In genomic region chr12:70327541-70327940, GRCh38 we compare ENCODE assay signal across 1 cellular context.
TF ChIP-seq lines count a peak whose summit lies in the region.

No MANE protein-coding gene starts in this region.

TF ChIP-seq in GM23338, 12 proteins besides CTCF, POLR2A, EP300 and RAD21 (continued from another document):
- TF ChIP-seq, protein P1, sequence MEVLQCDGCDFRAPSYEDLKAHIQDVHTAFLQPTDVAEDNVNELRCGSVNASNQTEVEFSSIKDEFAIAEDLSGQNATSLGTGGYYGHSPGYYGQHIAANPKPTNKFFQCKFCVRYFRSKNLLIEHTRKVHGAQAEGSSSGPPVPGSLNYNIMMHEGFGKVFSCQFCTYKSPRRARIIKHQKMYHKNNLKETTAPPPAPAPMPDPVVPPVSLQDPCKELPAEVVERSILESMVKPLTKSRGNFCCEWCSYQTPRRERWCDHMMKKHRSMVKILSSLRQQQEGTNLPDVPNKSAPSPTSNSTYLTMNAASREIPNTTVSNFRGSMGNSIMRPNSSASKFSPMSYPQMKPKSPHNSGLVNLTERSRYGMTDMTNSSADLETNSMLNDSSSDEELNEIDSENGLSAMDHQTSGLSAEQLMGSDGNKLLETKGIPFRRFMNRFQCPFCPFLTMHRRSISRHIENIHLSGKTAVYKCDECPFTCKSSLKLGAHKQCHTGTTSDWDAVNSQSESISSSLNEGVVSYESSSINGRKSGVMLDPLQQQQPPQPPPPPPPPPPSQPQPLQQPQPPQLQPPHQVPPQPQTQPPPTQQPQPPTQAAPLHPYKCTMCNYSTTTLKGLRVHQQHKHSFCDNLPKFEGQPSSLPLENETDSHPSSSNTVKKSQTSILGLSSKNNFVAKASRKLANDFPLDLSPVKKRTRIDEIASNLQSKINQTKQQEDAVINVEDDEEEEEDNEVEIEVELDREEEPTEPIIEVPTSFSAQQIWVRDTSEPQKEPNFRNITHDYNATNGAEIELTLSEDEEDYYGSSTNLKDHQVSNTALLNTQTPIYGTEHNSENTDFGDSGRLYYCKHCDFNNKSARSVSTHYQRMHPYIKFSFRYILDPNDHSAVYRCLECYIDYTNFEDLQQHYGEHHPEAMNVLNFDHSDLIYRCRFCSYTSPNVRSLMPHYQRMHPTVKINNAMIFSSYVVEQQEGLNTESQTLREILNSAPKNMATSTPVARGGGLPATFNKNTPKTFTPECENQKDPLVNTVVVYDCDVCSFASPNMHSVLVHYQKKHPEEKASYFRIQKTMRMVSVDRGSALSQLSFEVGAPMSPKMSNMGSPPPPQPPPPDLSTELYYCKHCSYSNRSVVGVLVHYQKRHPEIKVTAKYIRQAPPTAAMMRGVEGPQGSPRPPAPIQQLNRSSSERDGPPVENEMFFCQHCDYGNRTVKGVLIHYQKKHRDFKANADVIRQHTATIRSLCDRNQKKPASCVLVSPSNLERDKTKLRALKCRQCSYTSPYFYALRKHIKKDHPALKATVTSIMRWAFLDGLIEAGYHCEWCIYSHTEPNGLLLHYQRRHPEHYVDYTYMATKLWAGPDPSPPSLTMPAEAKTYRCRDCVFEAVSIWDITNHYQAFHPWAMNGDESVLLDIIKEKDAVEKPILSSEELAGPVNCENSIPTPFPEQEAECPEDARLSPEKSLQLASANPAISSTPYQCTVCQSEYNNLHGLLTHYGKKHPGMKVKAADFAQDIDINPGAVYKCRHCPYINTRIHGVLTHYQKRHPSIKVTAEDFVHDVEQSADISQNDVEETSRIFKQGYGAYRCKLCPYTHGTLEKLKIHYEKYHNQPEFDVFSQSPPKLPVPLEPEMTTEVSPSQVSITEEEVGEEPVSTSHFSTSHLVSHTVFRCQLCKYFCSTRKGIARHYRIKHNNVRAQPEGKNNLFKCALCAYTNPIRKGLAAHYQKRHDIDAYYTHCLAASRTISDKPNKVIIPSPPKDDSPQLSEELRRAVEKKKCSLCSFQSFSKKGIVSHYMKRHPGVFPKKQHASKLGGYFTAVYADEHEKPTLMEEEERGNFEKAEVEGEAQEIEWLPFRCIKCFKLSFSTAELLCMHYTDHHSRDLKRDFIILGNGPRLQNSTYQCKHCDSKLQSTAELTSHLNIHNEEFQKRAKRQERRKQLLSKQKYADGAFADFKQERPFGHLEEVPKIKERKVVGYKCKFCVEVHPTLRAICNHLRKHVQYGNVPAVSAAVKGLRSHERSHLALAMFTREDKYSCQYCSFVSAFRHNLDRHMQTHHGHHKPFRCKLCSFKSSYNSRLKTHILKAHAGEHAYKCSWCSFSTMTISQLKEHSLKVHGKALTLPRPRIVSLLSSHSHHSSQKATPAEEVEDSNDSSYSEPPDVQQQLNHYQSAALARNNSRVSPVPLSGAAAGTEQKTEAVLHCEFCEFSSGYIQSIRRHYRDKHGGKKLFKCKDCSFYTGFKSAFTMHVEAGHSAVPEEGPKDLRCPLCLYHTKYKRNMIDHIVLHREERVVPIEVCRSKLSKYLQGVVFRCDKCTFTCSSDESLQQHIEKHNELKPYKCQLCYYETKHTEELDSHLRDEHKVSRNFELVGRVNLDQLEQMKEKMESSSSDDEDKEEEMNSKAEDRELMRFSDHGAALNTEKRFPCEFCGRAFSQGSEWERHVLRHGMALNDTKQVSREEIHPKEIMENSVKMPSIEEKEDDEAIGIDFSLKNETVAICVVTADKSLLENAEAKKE (CRISPR knock-in tag; IDR thresholded peaks at IDR 0.05): no peak
- no peak for TF ChIP-seq REST (IDR thresholded peaks at IDR 0.05; ENCODE audit: unreplicated experiment)
- TF ChIP-seq POLR2AphosphoS5 (IDR thresholded peaks at IDR 0.05; ENCODE audit: low read depth): no peak
